ENCODE assay signal across 8 cellular contexts in the genomic region with DNA sequence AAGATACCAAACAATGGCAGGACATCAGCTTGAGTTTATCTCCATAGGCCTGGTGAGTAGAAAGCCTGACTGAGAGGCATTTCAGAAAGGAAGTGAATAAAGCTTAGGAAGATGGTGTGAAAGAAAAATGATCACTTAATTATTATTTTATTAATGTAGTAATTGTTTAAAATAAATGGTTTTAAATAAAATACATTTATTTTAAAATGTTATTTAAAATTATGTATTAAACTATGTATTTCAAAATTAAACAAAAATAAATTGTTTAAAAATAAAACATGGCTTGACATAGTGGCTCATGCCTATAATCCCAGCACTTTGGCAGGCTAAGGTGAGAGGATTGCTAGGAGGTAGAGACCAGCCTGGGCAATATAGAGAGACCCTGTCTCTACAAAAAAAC.
"Had no signal": no experiment of that assay in that cellular context is flagged by ENCODE, and none has a peak within 500 bp of the region (broad histone marks: within the 10 kb centered on the region; RNA-seq: fewer than 3 reads in every experiment).

No MANE protein-coding gene starts in this region.

- H3K4me3 Mint-ChIP-seq: HFFc6 had no signal

- H3K9me3 Mint-ChIP-seq: HFFc6 had no signal

- DNase-seq: GM23248, GOT3, H7, HFFc6, KG1 had no signal

- H3K27ac Mint-ChIP-seq: HFFc6 had no signal

- ATAC-seq: HCT116, HepG2, K562 had no signal

- FAIRE-seq: HepG2, K562 had no signal
